ENCODE assay signal across 18 cellular contexts in the genomic region with DNA sequence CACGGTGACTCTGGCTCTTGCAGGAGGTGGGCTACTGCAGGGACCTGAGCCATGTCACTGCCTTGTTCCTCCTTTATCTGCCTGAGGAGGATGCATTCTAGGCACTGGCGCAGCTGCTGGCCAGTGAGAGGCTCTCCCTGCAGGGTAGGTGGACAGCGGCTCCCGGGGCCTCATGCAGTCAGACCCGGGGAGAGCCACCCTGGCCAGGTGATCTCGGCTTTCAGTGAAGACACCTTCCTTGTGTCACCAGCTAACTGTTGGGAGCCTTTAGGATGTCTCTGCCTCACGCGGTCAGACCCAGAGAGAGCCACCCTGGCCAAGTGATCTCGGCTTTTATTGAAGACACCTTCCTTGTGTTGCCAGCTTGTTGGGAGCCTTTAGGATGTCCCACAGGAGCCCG. TPM values are rescaled to one million over a fixed set of nuclear protein-coding genes. Genes with fewer than 3 reads are reported as not detected.
DNase-seq lines count a peak whose midpoint lies in the region; ATAC-seq and TF ChIP-seq lines count a peak whose summit lies in the region.
"Had no signal": no experiment of that assay in that cellular context is flagged by ENCODE, and none has a peak within 500 bp of the region (broad histone marks: within the 10 kb centered on the region; RNA-seq: fewer than 3 reads in every experiment).

No MANE protein-coding gene starts in this region.

- H3K36me3 ChIP-seq in right atrium auricular region: no peaks in the 10 kb centered on the region
- H3K36me3 ChIP-seq in neuronal stem cell (replicated peaks in 1 of 2; ENCODE audit: control insufficient read depth in 2 of 2, insufficient read depth in 2 of 2, low read length in 2 of 2): no peaks in the 10 kb centered on the region
- no peaks in the 10 kb centered on the region for H3K36me3 ChIP-seq in upper lobe of right lung
- no peaks in the 10 kb centered on the region for H3K36me3 ChIP-seq in endodermal cell (ENCODE audit: control insufficient read depth, insufficient read depth, low read length)
- no peaks in the 10 kb centered on the region for H3K36me3 ChIP-seq in PC-3 (ENCODE audit: low read depth, low read length)
- H3K36me3 ChIP-seq: BLaER1 had no signal

- no peak overlapping the region for H3K4me3 Mint-ChIP-seq in endodermal cell
- H3K4me3 Mint-ChIP-seq: B cell; CD4-positive, CD25-positive, alpha-beta regulatory T cell; CD8-positive, alpha-beta T cell had no signal

- H3K79me2 ChIP-seq in PC-3 (ENCODE audit: low read length): no peaks in the 10 kb centered on the region

- no peak overlapping the region for H3K27ac ChIP-seq in right atrium auricular region
- no peak overlapping the region for H3K27ac ChIP-seq in neuronal stem cell (replicated peaks; ENCODE audit: low read length)
- H3K27ac ChIP-seq in upper lobe of right lung: no peak overlapping the region
- H3K27ac ChIP-seq in endodermal cell (ENCODE audit: low read depth, low read length): no peak overlapping the region
- no peak overlapping the region for H3K27ac ChIP-seq in PC-3 (ENCODE audit: low read length)
- H3K27ac ChIP-seq: 22Rv1, BLaER1, C4-2B, GM23248 had no signal

- intact Hi-C loops in cardiac septum (cut with DNase I): no loop called here
- intact Hi-C loops in upper lobe of right lung (cut with DNase I): no loop called here
- intact Hi-C loops in PC-3 (cut with micrococcal nuclease): no loop called here

- no peaks in the 10 kb centered on the region for H3F3A ChIP-seq in PC-3 (ENCODE audit: low read length, unreplicated experiment)

- H2BK15ac ChIP-seq in neuronal stem cell (ENCODE audit: low read length): peak overlapping the region; percentile 33

- no CpG with 5 or more reads among the region's 10 CpGs for WGBS in neuronal stem cell (ENCODE audit: extremely low coverage in 2 of 2, insufficient read length in 2 of 2, insufficient replicate concordance in 1 of 2), 2 donors
- WGBS in endodermal cell (ENCODE audit: insufficient coverage in 1 of 2, insufficient read length in 1 of 2), 2 experiments: 80 to 81% methylated on average over 10 of the region's 10 CpGs

- no peak overlapping the region for H3K23ac ChIP-seq in neuronal stem cell (ENCODE audit: low read depth, low read length, poor library complexity)

- H3K4me2 ChIP-seq in neuronal stem cell (ENCODE audit: insufficient read depth, low read length, poor library complexity, severe bottlenecking) (no peak overlapping the region), PC-3 (ENCODE audit: low read length) (no peak overlapping the region)

- no peak overlapping the region for H3K4me3 ChIP-seq in right atrium auricular region
- H3K4me3 ChIP-seq in neuronal stem cell (ENCODE audit: low read length in 2 of 2): no peak overlapping the region
- H3K4me3 ChIP-seq in upper lobe of right lung: no peak overlapping the region
- no peak overlapping the region for H3K4me3 ChIP-seq in endodermal cell (ENCODE audit: low read length)
- no peak overlapping the region for H3K4me3 ChIP-seq in PC-3 (ENCODE audit: low read length)
- H3K4me3 ChIP-seq: BLaER1, GM23248 had no signal

- H4K91ac ChIP-seq in neuronal stem cell (ENCODE audit: low read depth, low read length, poor library complexity): no peak overlapping the region

- H2AK5ac ChIP-seq in neuronal stem cell (ENCODE audit: low read depth, low read length): no peak overlapping the region

- peaks cover 3% of the 10 kb centered on the region for H3K9me3 Mint-ChIP-seq in endodermal cell
- H3K9me3 Mint-ChIP-seq: CD8-positive, alpha-beta T cell had no signal

- H3K14ac ChIP-seq in neuronal stem cell (ENCODE audit: low read length): peak overlapping the region; percentile 31

- H2BK120ac ChIP-seq in neuronal stem cell (ENCODE audit: low read depth, low read length): no peak overlapping the region

- H3K4me1 Mint-ChIP-seq in endodermal cell: no peaks in the 10 kb centered on the region
- H3K4me1 Mint-ChIP-seq: B cell; CD4-positive, CD25-positive, alpha-beta regulatory T cell had no signal

- no peaks in the 10 kb centered on the region for H3K27me3 Mint-ChIP-seq in endodermal cell (ENCODE audit: insufficient read depth)
- H3K27me3 Mint-ChIP-seq: B cell; CD4-positive, CD25-positive, alpha-beta regulatory T cell had no signal

- no peaks in the 10 kb centered on the region for H4K20me1 ChIP-seq in PC-3 (ENCODE audit: low read length)
- H4K20me1 ChIP-seq: BLaER1 had no signal

- no peak overlapping the region for H3K4ac ChIP-seq in neuronal stem cell (ENCODE audit: low read length)

- H3K18ac ChIP-seq in neuronal stem cell (ENCODE audit: low read length): peak overlapping the region; percentile 15

- BruUV-seq in PC-3 (replicated peaks; lab: Mats Ljungman, UMichigan): no TSS peak

- H4K8ac ChIP-seq in neuronal stem cell (ENCODE audit: low read depth, low read length): no peak overlapping the region

- H3K9me3 ChIP-seq in right atrium auricular region (no peaks in the 10 kb centered on the region), neuronal stem cell (replicated peaks in 1 of 2; ENCODE audit: control insufficient read depth in 2 of 2, insufficient read depth in 1 of 2, low read depth in 1 of 2, low read length in 2 of 2) (no peaks in the 10 kb centered on the region), upper lobe of right lung (no peaks in the 10 kb centered on the region), endodermal cell (ENCODE audit: control insufficient read depth, low read length) (no peaks in the 10 kb centered on the region), PC-3 (ENCODE audit: low read length) (no peaks in the 10 kb centered on the region)
- H3K9me3 ChIP-seq: BLaER1, Caco-2 had no signal

- no peak overlapping the region for H2AFZ ChIP-seq in neuronal stem cell (ENCODE audit: low read length)
- no peak overlapping the region for H2AFZ ChIP-seq in PC-3 (ENCODE audit: low read length)
- H2AFZ ChIP-seq: GM23248 had no signal

- H3K27me3 ChIP-seq in right atrium auricular region (no peaks in the 10 kb centered on the region), neuronal stem cell (ENCODE audit: control insufficient read depth in 3 of 3, insufficient read depth in 3 of 3, low read depth in 1 of 3, low read length in 3 of 3) (peaks cover 0 to 4% (median 0%) of the 10 kb centered on the region in 3 experiments), upper lobe of right lung (no peaks in the 10 kb centered on the region), endodermal cell (ENCODE audit: control insufficient read depth, insufficient read depth, low read length, poor library complexity, severe bottlenecking) (no peaks in the 10 kb centered on the region), PC-3 (ENCODE audit: low read length) (no peaks in the 10 kb centered on the region)
- H3K27me3 ChIP-seq: BLaER1 had no signal

- H3K9ac ChIP-seq in neuronal stem cell (ENCODE audit: low read depth, low read length, poor library complexity) (peak overlapping the region; percentile 2), endodermal cell (ENCODE audit: extremely low read depth, low read length, poor library complexity, severe bottlenecking) (no peak overlapping the region), PC-3 (ENCODE audit: low read length) (no peak overlapping the region)
- H3K9ac ChIP-seq: BLaER1, GM23248 had no signal

- no peak overlapping the region for H2BK12ac ChIP-seq in neuronal stem cell (ENCODE audit: low read length)

- DNase-seq in cardiac septum (ENCODE audit: low spot score): peak; percentile 47
- no peak for DNase-seq in right atrium auricular region (ENCODE audit: low spot score)
- DNase-seq in neuronal stem cell (ENCODE audit: low spot score): no peak
- DNase-seq in upper lobe of right lung: peak; percentile 48
- no peak for DNase-seq in endodermal cell
- no peak for DNase-seq in PC-3
- DNase-seq: Caco-2; CD4-positive, CD25-positive, alpha-beta regulatory T cell; CD8-positive, alpha-beta T cell; DMS153; DND-41; GM23248; H7; HCEC 1CT had no signal

- POLR2A ChIA-PET in PC-3 (lab: Charles Lee; ENCODE audit: unreplicated experiment): no interaction called here

- H3K27ac Mint-ChIP-seq in endodermal cell: no peak overlapping the region
- H3K27ac Mint-ChIP-seq: B cell; CD4-positive, CD25-positive, alpha-beta regulatory T cell; CD8-positive, alpha-beta T cell had no signal

- ATAC-seq in upper lobe of right lung (no peak), PC-3 (no peak)
- ATAC-seq: CD8-positive, alpha-beta T cell had no signal

- H3K4me1 ChIP-seq in right atrium auricular region: no peaks in the 10 kb centered on the region
- H3K4me1 ChIP-seq in neuronal stem cell (ENCODE audit: control insufficient read depth in 2 of 2, insufficient read depth in 1 of 2, low read depth in 1 of 2, low read length in 2 of 2): no peaks in the 10 kb centered on the region
- no peaks in the 10 kb centered on the region for H3K4me1 ChIP-seq in upper lobe of right lung
- H3K4me1 ChIP-seq in endodermal cell (ENCODE audit: control insufficient read depth, insufficient read depth, low read length): no peaks in the 10 kb centered on the region
- no peaks in the 10 kb centered on the region for H3K4me1 ChIP-seq in PC-3 (ENCODE audit: insufficient read depth, low read length)
- H3K4me1 ChIP-seq: Caco-2 had no signal

- H2BK5ac ChIP-seq in neuronal stem cell (ENCODE audit: low read length): peak overlapping the region; percentile 5

- CTCF ChIA-PET in PC-3 (lab: Charles Lee): no interaction called here

- H3K79me1 ChIP-seq in neuronal stem cell (ENCODE audit: low read depth, low read length): no peaks in the 10 kb centered on the region

- H3K36me3 Mint-ChIP-seq in endodermal cell (ENCODE audit: low read depth): no peaks in the 10 kb centered on the region
- H3K36me3 Mint-ChIP-seq: CD4-positive, CD25-positive, alpha-beta regulatory T cell; CD8-positive, alpha-beta T cell had no signal

- TF ChIP-seq CTCF in right atrium auricular region (IDR thresholded peaks at IDR 0.05): no peak
- no peak for TF ChIP-seq CTCF in upper lobe of right lung (IDR thresholded peaks at IDR 0.05)
- no peak for TF ChIP-seq CTCF in endodermal cell (conservative IDR thresholded peaks at IDR 0.05)
- TF ChIP-seq CTCF in PC-3 (conservative IDR thresholded peaks at IDR 0.05; ENCODE audit: low read depth, low read length): no peak

- no peaks in the 10 kb centered on the region for H3K9me2 ChIP-seq in PC-3 (replicated peaks; ENCODE audit: low read length)

RNA-seq across cellular contexts. Expression of gene KSR1, which starts 31.7 kb away (rescaled TPM):
- 13.6 TPM for total RNA-seq in cardiac septum
- total RNA-seq in right atrium auricular region: 10 to 100 TPM in 1 of 2 donors, 1 to 10 TPM in 1; 7.9 to 10.2 TPM
- 19.3 TPM for polyA plus RNA-seq in neuronal stem cell (2013, experiment 1 of 2)
- 19.3 TPM for polyA plus RNA-seq in neuronal stem cell (2013, experiment 2 of 2)
- 52.5 TPM for total RNA-seq in upper lobe of right lung
- total RNA-seq in endodermal cell: 10 to 100 TPM; 33.7 to 46.3 TPM
- polyA plus RNA-seq in endodermal cell (2013, experiment 1 of 2): 18.3 TPM
- polyA plus RNA-seq in endodermal cell (2013, experiment 2 of 2): 18.3 TPM
- 1.0 and 5.8 TPM in 2 replicates for total RNA-seq in PC-3 (2014; rRNA removed)

Comparison
In these comparisons a context has a peak if more than half of its experiments do, and no peak if none do; other contexts are left out.
1. DNase-seq: peak in cardiac septum (single experiment) and upper lobe of right lung (single experiment); none in right atrium auricular region (single experiment), neuronal stem cell (single experiment), endodermal cell (single experiment) and PC-3 (single experiment).